1 cellular context compared by ENCODE assay signal in genomic region chr2:226581004-226581403, GRCh38.
TF ChIP-seq lines count a peak whose summit lies in the region.

No MANE protein-coding gene starts in this region.

TF ChIP-seq in HCT116, 20 proteins besides CTCF, POLR2A, EP300 and RAD21 (continued from another document):
- TF ChIP-seq REST (IDR thresholded peaks at IDR 0.05; ENCODE audit: low read depth) (no peak), CBX3 (IDR thresholded peaks at IDR 0.05; ENCODE audit: low read depth) (no peak), TCF7L2 (IDR thresholded peaks at IDR 0.05; ENCODE audit: borderline replicate concordance, extremely low read depth, insufficient read depth, insufficient read length) (peak; percentile 74), SP1 (IDR thresholded peaks at IDR 0.05; ENCODE audit: low read depth) (0 out of 2 replicates have a peak, but pooled peaks have one; percentile 43), JUND (IDR thresholded peaks at IDR 0.05) (peak; percentile 11; the same call in 1 of the 2 replicates), FOSL1 (IDR thresholded peaks at IDR 0.05; ENCODE audit: low read depth) (no peak; the same call in 1 of the 2 replicates), POLR2AphosphoS5 (IDR thresholded peaks at IDR 0.05; ENCODE audit: low read depth, low read length) (no peak), EZH2phosphoT487 (IDR thresholded peaks at IDR 0.05; ENCODE audit: borderline replicate concordance) (no peak), ZBTB33 (IDR thresholded peaks at IDR 0.05; ENCODE audit: extremely low read depth, insufficient replicate concordance, low read length) (no peak), ZNF274 (IDR thresholded peaks at IDR 0.05; ENCODE audit: low read depth, low read length) (no peak), SIN3A (IDR thresholded peaks at IDR 0.05; ENCODE audit: low read depth) (no peak), ZFX (IDR thresholded peaks at IDR 0.05) (no peak), CEBPB (IDR thresholded peaks at IDR 0.05; ENCODE audit: low read depth) (no peak), ATF3 (IDR thresholded peaks at IDR 0.05) (no peak), MAX (IDR thresholded peaks at IDR 0.05) (no peak), EGR1 (IDR thresholded peaks at IDR 0.05; ENCODE audit: low read depth) (no peak), ELF1 (IDR thresholded peaks at IDR 0.05; ENCODE audit: borderline replicate concordance, low read depth) (no peak)
TF ChIP-seq in HCT116: peak in this region for 3.
